ENCODE assay signal across 22 cellular contexts in the genomic region with DNA sequence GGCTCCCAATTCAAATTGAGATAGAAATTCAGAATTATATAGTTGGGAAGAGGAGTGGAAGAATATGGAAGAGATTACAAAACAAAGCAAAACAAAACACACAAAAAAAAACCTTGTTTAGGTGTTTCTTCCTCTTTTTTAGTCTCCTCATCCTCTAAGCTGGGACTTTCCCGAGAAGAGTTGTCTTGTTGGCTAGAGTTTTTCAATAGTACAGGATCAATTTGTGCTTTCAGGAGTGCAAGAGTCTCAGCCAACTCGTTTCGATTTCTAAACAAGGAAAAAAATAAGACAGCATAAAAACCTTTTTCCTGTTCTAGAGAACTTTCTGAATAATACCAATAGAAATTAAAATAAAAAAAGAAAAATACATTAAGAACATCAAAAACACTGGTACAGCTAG.
DNase-seq lines count a peak whose midpoint lies in the region; ATAC-seq lines count a peak whose summit lies in the region.
"Had no signal": no experiment of that assay in that cellular context is flagged by ENCODE, and none has a peak within 500 bp of the region (broad histone marks: within the 10 kb centered on the region; RNA-seq: fewer than 3 reads in every experiment).

No MANE protein-coding gene starts in this region.

- H3K27ac ChIP-seq in naive thymus-derived CD4-positive, alpha-beta T cell (ENCODE audit: low read depth, low read length): no peak overlapping the region
- H3K27ac ChIP-seq: brain microvascular endothelial cell, tibial artery had no signal

- peak; percentile 4 for DNase-seq in midbrain (lab: John Stamatoyannopoulos, UW)
- no peak for DNase-seq in naive thymus-derived CD4-positive, alpha-beta T cell
- no peak for DNase-seq in H4 (ENCODE audit: low spot score)
- no peak for DNase-seq in activated naive CD4-positive, alpha-beta T cell (lab: John Stamatoyannopoulos, UW)
- DNase-seq: activated CD4-positive, alpha-beta T cell treated with anti-CD3 and anti-CD28 coated beads, Interleukin-2, amount 50 U/mL, for 48 hours; activated gamma-delta T cell; brain microvascular endothelial cell; CD4-positive, alpha-beta memory T cell; HFFc6; naive thymus-derived CD8-positive, alpha-beta T cell; NCI-H146; NCI-H526 treated with DMSO at 0.1 percent for 48 hours; spleen; stimulated activated CD4-positive, alpha-beta T cell treated with anti-CD3 and anti-CD28 coated beads, Interleukin-4, amount 100 ng/mL, for 24 hours; T1000; tibial artery had no signal

- H3K4me1 ChIP-seq in naive thymus-derived CD4-positive, alpha-beta T cell (ENCODE audit: control insufficient read depth in 2 of 2, insufficient read depth in 2 of 2, low read length in 2 of 2): no peaks in the 10 kb centered on the region
- H3K4me1 ChIP-seq: tibial artery had no signal

- H3K9me3 ChIP-seq in naive thymus-derived CD4-positive, alpha-beta T cell (ENCODE audit: control insufficient read depth in 2 of 3, low read length in 3 of 3): no peaks in the 10 kb centered on the region

- peaks cover 0 to 47% (median 35%) of the 10 kb centered on the region in 5 donors for H3K36me3 Mint-ChIP-seq in naive thymus-derived CD4-positive, alpha-beta T cell

- ATAC-seq in GM18867 (IDR thresholded peaks at IDR 0.05; ENCODE audit: unreplicated experiment) (peak; percentile 45), GM21737 (IDR thresholded peaks at IDR 0.05; ENCODE audit: unreplicated experiment) (peak; percentile 52), HG03378 (IDR thresholded peaks at IDR 0.05; ENCODE audit: unreplicated experiment) (peak; percentile 58), HG03025 (IDR thresholded peaks at IDR 0.05; ENCODE audit: low FRiP score, unreplicated experiment) (no peak)
- ATAC-seq in naive thymus-derived CD4-positive, alpha-beta T cell: no peak
- ATAC-seq: naive thymus-derived CD8-positive, alpha-beta T cell; WTC11 had no signal

- H3K27me3 ChIP-seq in naive thymus-derived CD4-positive, alpha-beta T cell (ENCODE audit: control insufficient read depth in 2 of 2, insufficient read depth in 2 of 2, low read length in 2 of 2): no peaks in the 10 kb centered on the region
- H3K27me3 ChIP-seq: brain microvascular endothelial cell, spleen, tibial artery had no signal

- CTCF ChIA-PET in naive thymus-derived CD4-positive, alpha-beta T cell (lab: Charles Lee): no interaction called here

- peak overlapping the region in 1 of 9 donors; percentile 8 for H3K27ac Mint-ChIP-seq in naive thymus-derived CD4-positive, alpha-beta T cell
- H3K27ac Mint-ChIP-seq: HFFc6 had no signal

- H3K4me1 Mint-ChIP-seq in naive thymus-derived CD4-positive, alpha-beta T cell: peaks cover 0 to 12% (median 5%) of the 10 kb centered on the region in 7 donors

- intact Hi-C loops in naive thymus-derived CD4-positive, alpha-beta T cell (cut with micrococcal nuclease): no loop called here

- H3K9me3 Mint-ChIP-seq in naive thymus-derived CD4-positive, alpha-beta T cell: peaks cover 0 to 3% (median 0%) of the 10 kb centered on the region in 11 donors

- H3K4me3 ChIP-seq in naive thymus-derived CD4-positive, alpha-beta T cell (ENCODE audit: low read length): no peak overlapping the region
- H3K4me3 ChIP-seq: spleen, tibial artery had no signal

- H3K36me3 ChIP-seq in naive thymus-derived CD4-positive, alpha-beta T cell (ENCODE audit: control insufficient read depth in 2 of 3, insufficient read depth in 3 of 3, low read length in 3 of 3): peaks cover 4 to 30% (median 13%) of the 10 kb centered on the region in 3 experiments

- POLR2A ChIA-PET in naive thymus-derived CD4-positive, alpha-beta T cell (lab: Charles Lee): no interaction called here

- H3K4me3 Mint-ChIP-seq in naive thymus-derived CD4-positive, alpha-beta T cell: no peak overlapping the region
- H3K4me3 Mint-ChIP-seq: CD4-positive, alpha-beta memory T cell; HFFc6; naive thymus-derived CD8-positive, alpha-beta T cell; stimulated activated naive CD8-positive, alpha-beta T cell treated with anti-CD3 and anti-CD28 coated beads, Interleukin-15, Interleukin-2, amounts not matched to agents 100 ng/mL and 50 ng/mL, for 24 hours; WTC11 had no signal

- H3K27me3 Mint-ChIP-seq in naive thymus-derived CD4-positive, alpha-beta T cell: no peaks in the 10 kb centered on the region
- H3K27me3 Mint-ChIP-seq: CD4-positive, alpha-beta memory T cell; naive thymus-derived CD8-positive, alpha-beta T cell; stimulated activated naive CD8-positive, alpha-beta T cell treated with anti-CD3 and anti-CD28 coated beads, Interleukin-15, Interleukin-2, amounts not matched to agents 100 ng/mL and 50 ng/mL, for 24 hours had no signal

Comparison
In these comparisons a context has a peak if more than half of its experiments do, and no peak if none do; other contexts are left out.
1. ATAC-seq: peak in GM18867 (single experiment), GM21737 (single experiment) and HG03378 (single experiment); none in naive thymus-derived CD4-positive, alpha-beta T cell (single experiment) and HG03025 (single experiment).